Comparison of ENCODE assay signal across 8 cellular contexts in the genomic region with DNA sequence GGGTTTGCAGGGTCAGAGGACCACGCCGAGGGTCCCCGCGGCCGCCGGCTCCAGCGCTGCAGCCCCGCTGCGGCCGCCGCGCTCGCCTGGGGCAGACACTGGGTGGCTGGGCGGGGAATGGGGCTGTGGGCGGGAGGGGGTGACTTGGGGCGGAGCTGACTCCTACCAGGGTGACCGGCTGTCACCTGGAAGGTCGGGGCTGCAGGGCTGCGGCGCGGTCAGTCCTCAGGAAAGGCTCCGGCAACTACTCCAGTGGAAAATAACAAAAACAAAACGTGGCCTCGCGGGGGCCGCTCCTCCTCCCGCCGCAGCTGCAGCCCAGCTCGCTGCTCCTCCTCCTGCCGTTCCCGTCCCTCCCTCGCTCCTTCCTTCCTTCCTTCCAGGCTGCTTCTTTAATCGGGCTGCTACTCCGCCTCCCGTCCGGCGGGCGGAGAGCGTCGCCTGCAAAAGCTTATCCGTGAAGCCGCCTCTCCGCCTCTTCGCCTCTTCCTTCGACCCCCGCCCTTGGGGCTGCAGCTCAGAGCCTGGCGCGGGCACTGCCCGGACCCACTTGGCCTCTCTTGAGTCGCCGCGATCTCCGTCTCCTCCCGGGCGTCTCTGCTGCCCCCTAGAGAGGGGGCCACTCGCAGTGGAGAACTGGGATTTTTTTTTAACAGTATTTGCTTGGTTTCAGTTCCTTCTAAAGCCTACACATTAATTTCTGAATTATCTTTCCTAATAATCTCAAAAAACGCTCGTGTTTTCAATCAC. TPM values are rescaled to one million over a fixed set of nuclear protein-coding genes. Genes with fewer than 3 reads are reported as not detected.
DNase-seq lines count a peak whose midpoint lies in the region; ATAC-seq and TF ChIP-seq lines count a peak whose summit lies in the region.

TBC1D4 (minus strand) TSS at position 100 of the 750 bp plus-strand sequence. CDS start 402 bp downstream, outside the sequence.

- H3K27me3 Mint-ChIP-seq in MCF 10A (ENCODE audit: insufficient read depth, unreplicated experiment), result no peaks in the 10 kb centered on the region

- BruUV-seq in MCF 10A (replicated peaks; lab: Mats Ljungman, UMichigan), result no TSS peak

- H3K9me3 Mint-ChIP-seq in MCF 10A (ENCODE audit: unreplicated experiment), result no peaks in the 10 kb centered on the region

- CTCF ChIA-PET in MCF 10A (lab: Yijun Ruan, JAX), result interaction anchor here (0.5 to 10.0 kb wide), 44 partner anchors 10 to 1752 kb away, joined by 3 to 176 read pairs (median 5); partner anchors contain the start of gene UCHL3

- H3K36me3 Mint-ChIP-seq in MCF 10A (ENCODE audit: insufficient read depth, unreplicated experiment), result no peaks in the 10 kb centered on the region

- H3K4me3 Mint-ChIP-seq in MCF 10A (ENCODE audit: unreplicated experiment), result peak within 1 kb of the TSS; percentile 81

- intact Hi-C loops in MCF 10A (cut with micrococcal nuclease), result loop anchor here (1.0 to 10.0 kb wide), 4 partner anchors 65 to 227 kb away; partner anchors contain the start of gene UCHL3
- intact Hi-C loops in sciatic nerve (cut with DNase I), result loop anchor here (5.0 kb wide), 1 partner anchor 115 kb away; no protein-coding TSS in a partner anchor

- DNase-seq in A172 (ENCODE audit: low spot score) (peak; percentile 81), NCI-H146 treated with DMSO at 0.1 percent for 48 hours (lab: John Stamatoyannopoulos, UW; ENCODE audit: unreplicated experiment) (peak; percentile 99), T1000 (lab: John Stamatoyannopoulos, UW) (peak; percentile 47), MCF 10A (ENCODE audit: unreplicated experiment) (peak; percentile 92), sciatic nerve (ENCODE audit: low spot score) (peak; percentile 88)

- POLR2A ChIA-PET in MCF 10A (lab: Yijun Ruan, JAX), result interaction anchor here (0.7 to 6.3 kb wide), 25 partner anchors 15 to 1772 kb away, joined by 3 to 40 read pairs (median 5); partner anchors contain the start of genes COMMD6 and UCHL3

- no peaks in the 10 kb centered on the region for H3K4me1 Mint-ChIP-seq in MCF 10A (ENCODE audit: insufficient read depth, unreplicated experiment)

- peak within 1 kb of the TSS; percentile 74 for H3K4me3 ChIP-seq in iPS-11a (ENCODE audit: low read depth, low read length)

- peak within 1 kb of the TSS; percentile 47 for H3K27ac Mint-ChIP-seq in MCF 10A (ENCODE audit: low read depth, unreplicated experiment)

- TF ChIP-seq CTCF in MCF 10A (IDR thresholded peaks at IDR 0.05; ENCODE audit: unreplicated experiment), result peak; percentile 61

- peak; percentile 76 for ATAC-seq in GM18499 (IDR thresholded peaks at IDR 0.05; ENCODE audit: insufficient read depth, unreplicated experiment)
- peak; percentile 80 for ATAC-seq in HG02943 (IDR thresholded peaks at IDR 0.05; ENCODE audit: low read depth, unreplicated experiment)
- peak; percentile 93 for ATAC-seq in sciatic nerve

RNA-seq across cellular contexts. Expression of gene TBC1D4, which starts in this region (rescaled TPM):
- 5.9 and 6.8 TPM in 2 replicates for total RNA-seq in A172 (2014; rRNA removed; shearing (Covaris generic))
- total RNA-seq in MCF 10A (2022), result 6.6 and 9.3 TPM in 2 replicates
- total RNA-seq in sciatic nerve, result 19.6 TPM

Comparison
In these comparisons a context has a peak if more than half of its experiments do, and no peak if none do; other contexts are left out.
1. Peak in every context shown above with its lines: DNase-seq, ATAC-seq and H3K4me3 ChIP-seq.
2. DNase-seq: peak in every context shown above with its lines; median percentile 99 in NCI-H146 treated with DMSO at 0.1 percent for 48 hours; 92 in MCF 10A; 88 in sciatic nerve; 81 in A172; 47 in T1000.